18 cellular contexts compared by ENCODE assay signal in genomic region chr7:29398011-29398410, GRCh38.
"Had no signal": no experiment of that assay in that cellular context is flagged by ENCODE, and none has a peak within 500 bp of the region (broad histone marks: within the 10 kb centered on the region; RNA-seq: fewer than 3 reads in every experiment).

No MANE protein-coding gene starts in this region.

- H3K9me3 ChIP-seq: body of pancreas, neutrophil, thoracic aorta, upper lobe of left lung had no signal

- H3K4me2 ChIP-seq: hepatocyte, smooth muscle cell had no signal

- H3K4me1 ChIP-seq: foreskin keratinocyte, parathyroid adenoma, upper lobe of left lung had no signal

- H2AFZ ChIP-seq: hepatocyte, parathyroid adenoma had no signal

- H3K9ac ChIP-seq: parathyroid adenoma had no signal

- DNase-seq: activated CD4-positive, alpha-beta T cell treated with anti-CD3 and anti-CD28 coated beads, Interleukin-2, amount 50 U/mL, for 1 hour; activated CD4-positive, CD25-positive, alpha-beta regulatory T cell treated with anti-CD3 and anti-CD28 coated beads, Interleukin-2, amount 50 U/mL, for 72 hours; activated CD8-positive, alpha-beta memory T cell treated with anti-CD3 and anti-CD28 coated beads, Interleukin-2, amount 50 U/mL, for 4 hours; activated naive CD4-positive, alpha-beta T cell treated with anti-CD3 and anti-CD28 coated beads for 36 hours; activated T-cell treated with anti-CD3 and anti-CD28 coated beads, Interleukin-2, amount 50 U/mL, for 4 hours; body of pancreas; caudate nucleus; foreskin keratinocyte; naive thymus-derived CD8-positive, alpha-beta T cell; stimulated activated CD4-positive, alpha-beta T cell treated with anti-CD3 and anti-CD28 coated beads, Interleukin-4, amount 100 ng/mL, for 1 hour; upper lobe of left lung had no signal

- H3K4me3 ChIP-seq: body of pancreas, coronary artery, hepatocyte, smooth muscle cell, thoracic aorta, upper lobe of left lung had no signal

- H3K27me3 ChIP-seq: body of pancreas, hepatocyte, neutrophil, upper lobe of left lung had no signal

- H3K27ac ChIP-seq: body of pancreas, coronary artery, foreskin keratinocyte, hepatocyte, neutrophil, parathyroid adenoma, thoracic aorta, upper lobe of left lung, VCaP had no signal

- H3K36me3 ChIP-seq: neutrophil, thoracic aorta, upper lobe of left lung had no signal
